ENCODE assay signal across 11 cellular contexts in the genomic region with DNA sequence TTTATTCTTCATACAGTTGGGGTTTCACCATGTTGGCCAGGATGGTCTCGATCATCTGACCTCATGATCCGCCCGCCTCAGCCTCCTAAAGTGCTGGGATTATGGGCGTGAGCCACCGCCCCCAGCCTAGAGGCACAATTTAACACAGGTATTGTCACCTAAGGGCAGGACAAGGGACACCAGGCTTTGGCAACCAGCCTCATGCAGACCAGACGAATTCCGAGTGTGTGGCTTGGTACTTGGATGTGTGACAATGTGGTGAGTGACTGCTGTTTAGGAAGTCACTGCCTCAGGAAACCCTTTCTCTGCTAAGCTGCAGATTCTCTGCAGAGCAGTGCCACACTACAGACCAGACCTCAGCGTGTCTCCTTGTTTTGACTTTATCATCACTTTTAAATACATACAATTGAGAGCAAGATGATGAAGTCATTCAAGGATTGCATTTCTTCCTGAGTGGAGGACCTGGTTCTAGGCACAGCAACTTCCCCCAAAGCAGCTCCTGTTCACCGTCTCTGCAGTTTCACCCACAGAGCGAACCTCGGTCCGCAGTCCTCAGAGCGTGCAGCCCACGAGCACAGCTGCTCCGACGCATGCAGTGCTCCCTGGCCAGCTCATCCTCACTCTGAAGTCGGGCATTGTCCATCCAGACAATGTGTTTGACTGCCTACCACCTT.
DNase-seq lines count a peak whose midpoint lies in the region; ATAC-seq and TF ChIP-seq lines count a peak whose summit lies in the region.
"Had no signal": no experiment of that assay in that cellular context is flagged by ENCODE, and none has a peak within 500 bp of the region (broad histone marks: within the 10 kb centered on the region; RNA-seq: fewer than 3 reads in every experiment).

No MANE protein-coding gene starts in this region.

- H3K27ac Mint-ChIP-seq in mesothelial cell of epicardium, result no peak overlapping the region
- H3K27ac Mint-ChIP-seq: activated CD4-positive, alpha-beta T cell treated with anti-CD3 and anti-CD28 coated beads for 36 hours had no signal

- H3K9me3 Mint-ChIP-seq in mesothelial cell of epicardium, result peaks cover 5% of the 10 kb centered on the region

- peaks cover 39% of the 10 kb centered on the region for H3K27me3 Mint-ChIP-seq in mesothelial cell of epicardium (ENCODE audit: low read depth)
- H3K27me3 Mint-ChIP-seq: activated CD4-positive, alpha-beta T cell treated with anti-CD3 and anti-CD28 coated beads for 36 hours had no signal

- peaks cover 2% of the 10 kb centered on the region for H3K4me1 Mint-ChIP-seq in mesothelial cell of epicardium

- TF ChIP-seq CTCF in mesothelial cell of epicardium (IDR thresholded peaks at IDR 0.05; ENCODE audit: unreplicated experiment), result no peak

- H3K36me3 Mint-ChIP-seq in mesothelial cell of epicardium, result peaks cover 4% of the 10 kb centered on the region

- intact Hi-C loops in Right ventricle myocardium superior (cut with DNase I) (no loop called here), left cardiac atrium (cut with DNase I) (no loop called here)

- no peak overlapping the region for H3K4me3 Mint-ChIP-seq in mesothelial cell of epicardium
- H3K4me3 Mint-ChIP-seq: activated CD4-positive, alpha-beta T cell treated with anti-CD3 and anti-CD28 coated beads for 36 hours had no signal

- no peak for DNase-seq in Right ventricle myocardium superior
- DNase-seq in left cardiac atrium, result no peak
- DNase-seq in mesothelial cell of epicardium (ENCODE audit: low spot score in 2 of 2, unreplicated experiment in 2 of 2), result no peak
- no peak for DNase-seq in NCI-H2107 (lab: John Stamatoyannopoulos, UW)
- DNase-seq in stimulated activated naive CD4-positive, alpha-beta T cell treated with Interleukin-2 at 50 U/mL for 16 hours (lab: John Stamatoyannopoulos, UW), result no peak
- DNase-seq in UCSD-AML1 (lab: John Stamatoyannopoulos, UW; ENCODE audit: unreplicated experiment), result no peak
- DNase-seq: activated CD4-positive, alpha-beta T cell treated with anti-CD3 and anti-CD28 coated beads for 36 hours; SJCRH30 had no signal

- ATAC-seq in Right ventricle myocardium superior (ENCODE audit: poor library complexity) (peak; percentile 35), left cardiac atrium (no peak), GM21515 (IDR thresholded peaks at IDR 0.05; ENCODE audit: unreplicated experiment) (peak; percentile 60), HG03378 (IDR thresholded peaks at IDR 0.05; ENCODE audit: unreplicated experiment) (peak; percentile 33)
- ATAC-seq: activated CD4-positive, alpha-beta T cell treated with anti-CD3 and anti-CD28 coated beads for 36 hours; HCT116 had no signal

Comparison
In these comparisons a context has a peak if more than half of its experiments do, and no peak if none do; other contexts are left out.
1. ATAC-seq: peak in Right ventricle myocardium superior (single experiment), GM21515 (single experiment) and HG03378 (single experiment); none in left cardiac atrium (0 of 2).